9 cellular contexts compared by ENCODE assay signal in the genomic region with DNA sequence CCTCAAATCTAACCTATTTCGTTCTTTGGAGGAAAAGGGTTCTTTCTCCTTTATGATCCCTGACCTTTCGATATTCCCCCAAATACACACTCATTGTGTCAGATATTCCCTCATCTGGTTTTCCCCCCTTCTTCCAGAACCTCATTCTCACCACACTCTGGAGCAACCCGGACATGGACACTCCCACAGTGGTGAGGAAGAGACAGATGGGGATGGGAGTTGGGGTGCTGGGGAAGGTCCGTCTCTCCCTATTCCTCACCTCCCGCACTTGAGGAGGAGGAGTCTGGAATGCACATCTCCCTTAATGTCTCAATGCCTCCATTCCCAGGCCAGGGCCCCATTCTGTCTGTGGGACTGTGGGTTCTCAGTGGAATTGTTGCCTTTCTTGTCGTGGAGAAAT. TPM values are rescaled to one million over a fixed set of nuclear protein-coding genes. Genes with fewer than 3 reads are reported as not detected.
DNase-seq lines count a peak whose midpoint lies in the region; ATAC-seq, FAIRE-seq and TF ChIP-seq lines count a peak whose summit lies in the region.
"Had no signal": no experiment of that assay in that cellular context is flagged by ENCODE, and none has a peak within 500 bp of the region (broad histone marks: within the 10 kb centered on the region; RNA-seq: fewer than 3 reads in every experiment).

No MANE protein-coding gene starts in this region.

- H2AFZ ChIP-seq in hepatocyte = no peak overlapping the region

- POLR2A ChIA-PET in HEK293 (lab: Yijun Ruan, JAX) (interaction anchor here (1.0 kb wide), 1 partner anchor 47 kb away, joined by 3 read pairs; no protein-coding TSS in a partner anchor), activated B cell treated with CpG ODN at 0.5 μM for 24 hours (lab: Charles Lee) (no interaction called here)

- H3K9me3 ChIP-seq in HEK293 (ENCODE audit: control insufficient read depth, insufficient read depth, low read depth, low read length) = no peaks in the 10 kb centered on the region
- no peaks in the 10 kb centered on the region for H3K9me3 ChIP-seq in hepatocyte (ENCODE audit: low read depth)
- no peaks in the 10 kb centered on the region for H3K9me3 ChIP-seq in spleen

- CTCF ChIA-PET in HEK293 (lab: Yijun Ruan, JAX) = interaction anchor here (1.4 kb wide), 1 partner anchor 46 kb away, joined by 6 read pairs; no protein-coding TSS in a partner anchor
- CTCF ChIA-PET in activated B cell treated with CpG ODN at 0.5 μM for 24 hours (lab: Charles Lee) = interaction anchor here (1.6 kb wide), 1 partner anchor 46 kb away, joined by 4 read pairs; no protein-coding TSS in a partner anchor

- ATAC-seq in activated B cell treated with CpG ODN at 0.5 μM for 24 hours (ENCODE audit: low read depth) = no peak

- H3K27ac ChIP-seq in HEK293 (ENCODE audit: extremely low read depth, low read depth, low read length) (no peak overlapping the region), hepatocyte (peak overlapping the region; percentile 98), spleen (peak overlapping the region in 1 of 8 donors; percentile 96)

- no peaks in the 10 kb centered on the region for H3K27me3 ChIP-seq in hepatocyte
- no peaks in the 10 kb centered on the region for H3K27me3 ChIP-seq in spleen (replicated peaks in 1 of 7)

- H3K9me3 Mint-ChIP-seq in activated B cell treated with CpG ODN at 0.5 μM for 24 hours = no peaks in the 10 kb centered on the region

- no peaks in the 10 kb centered on the region for H3K27me3 Mint-ChIP-seq in activated B cell treated with CpG ODN at 0.5 μM for 24 hours

- peak overlapping the region; percentile 75; the same call in 1 of the 2 replicates for H3K4me3 ChIP-seq in HEK293 (ENCODE audit: low read depth, low read length)
- peak overlapping the region; percentile 89 for H3K4me3 ChIP-seq in hepatocyte
- peak overlapping the region in 7 of 8 donors; percentile 73 to 99 (median 88) for H3K4me3 ChIP-seq in spleen

- intact Hi-C loops in activated B cell treated with CpG ODN at 0.5 μM for 24 hours (cut with micrococcal nuclease) (loop anchor here (2.0 to 10.0 kb wide), 5 partner anchors 89 to 1227 kb away; a partner anchor contains a TSS), spleen (cut with DNase I; ENCODE audit: low total_unique reads) (no loop called here)

- peaks cover 63% of the 10 kb centered on the region for H3K79me2 ChIP-seq in hepatocyte

- TF ChIP-seq POLR2A in spleen (IDR thresholded peaks at IDR 0.05) = no peak
- TF ChIP-seq POLR2A in GM12891 (IDR thresholded peaks at IDR 0.05; ENCODE audit: low read depth, low read length) = no peak

- H3K9me2 ChIP-seq in hepatocyte (replicated peaks; ENCODE audit: insufficient read depth) = no peaks in the 10 kb centered on the region

- peak overlapping the region; percentile 99 for H3K4me3 Mint-ChIP-seq in activated B cell treated with CpG ODN at 0.5 μM for 24 hours

- no peak overlapping the region for H3K27ac Mint-ChIP-seq in activated B cell treated with CpG ODN at 0.5 μM for 24 hours

- 88% methylated on average over 6 of the region's 6 CpGs for WGBS in hepatocyte (ENCODE audit: low lambda C conversion rate, missing lambda C conversion rate)
- 84 to 94% (median 88%) methylated on average over 6 of the region's 6 CpGs for WGBS in spleen, 5 donors

- no peak for FAIRE-seq in GM12891 (lab: Jason Lieb, UNC)

- DNase-seq in activated B cell treated with CpG ODN at 0.5 μM for 24 hours (no peak), hepatocyte (ENCODE audit: low spot score) (no peak), spleen (no peak), HK-2 (ENCODE audit: unreplicated experiment) (no peak), NCI-H510A (lab: John Stamatoyannopoulos, UW) (no peak), GM12891 (ENCODE audit: insufficient read length, low spot score) (no peak)
- DNase-seq: amniotic stem cell, NCI-H2029 had no signal

- H3K4me1 ChIP-seq in HEK293 (ENCODE audit: control insufficient read depth, insufficient read depth, low read length) (peaks cover 26% of the 10 kb centered on the region), hepatocyte (ENCODE audit: insufficient read depth) (peaks cover 33% of the 10 kb centered on the region), spleen (peaks cover 34 to 90% (median 72%) of the 10 kb centered on the region in 6 donors)

- TF ChIP-seq CTCF in HEK293 (tag by site-specific recombination; IDR thresholded peaks at IDR 0.05) = no peak
- no peak for TF ChIP-seq CTCF in activated B cell treated with CpG ODN at 0.5 μM for 24 hours (IDR thresholded peaks at IDR 0.05)
- TF ChIP-seq CTCF in hepatocyte (IDR thresholded peaks at IDR 0.05; ENCODE audit: poor library complexity) = no peak
- TF ChIP-seq CTCF in spleen (IDR thresholded peaks at IDR 0.05 in 8 of 11, conservative IDR thresholded peaks at IDR 0.05 in 3 of 11) = no peak

- peaks cover 29% of the 10 kb centered on the region for H4K20me1 ChIP-seq in hepatocyte (ENCODE audit: insufficient read depth, poor library complexity, severe bottlenecking)

- H3K4me2 ChIP-seq in hepatocyte = peak overlapping the region; percentile 99

- peaks cover 1 to 33% of the 10 kb centered on the region in 2 experiments; a peak in 2 of 3 replicates for H3K36me3 ChIP-seq in HEK293 (ENCODE audit: control insufficient read depth in 2 of 2, insufficient read depth in 1 of 2, low read length in 2 of 2)
- no peaks in the 10 kb centered on the region for H3K36me3 ChIP-seq in hepatocyte (replicated peaks; ENCODE audit: insufficient read depth, low read depth)
- H3K36me3 ChIP-seq in spleen = peaks cover 0 to 41% (median 25%) of the 10 kb centered on the region in 6 donors

- peaks cover 50% of the 10 kb centered on the region for H3K36me3 Mint-ChIP-seq in activated B cell treated with CpG ODN at 0.5 μM for 24 hours (ENCODE audit: low read depth)

- H3K4me1 Mint-ChIP-seq in activated B cell treated with CpG ODN at 0.5 μM for 24 hours = peaks cover 82% of the 10 kb centered on the region

TF ChIP-seq in HEK293, 187 proteins besides CTCF, POLR2A, EP300 and RAD21:
- TF ChIP-seq ZSCAN30 (tag by site-specific recombination; IDR thresholded peaks at IDR 0.05) (no peak), ZNF830 (tag by site-specific recombination; IDR thresholded peaks at IDR 0.05; ENCODE audit: low read depth) (no peak)
TF ChIP-seq in HEK293: peak in this region for 0.

TF ChIP-seq in GM12891, 5 proteins besides CTCF, POLR2A, EP300 and RAD21:
- no peak for TF ChIP-seq TAF1 (IDR thresholded peaks at IDR 0.05; ENCODE audit: low read depth, low read length)
- TF ChIP-seq PAX5 (IDR thresholded peaks at IDR 0.05; ENCODE audit: insufficient read depth, low read length, severe bottlenecking) = no peak
- no peak for TF ChIP-seq POLR2AphosphoS5 (IDR thresholded peaks at IDR 0.05; ENCODE audit: low read depth, low read length)
- TF ChIP-seq SPI1 (IDR thresholded peaks at IDR 0.05; ENCODE audit: low read depth, low read length) = no peak
- TF ChIP-seq POU2F2 (IDR thresholded peaks at IDR 0.05; ENCODE audit: low read depth, low read length) = no peak

RNA-seq across cellular contexts. Expression of a gene that starts 1.3 kb away (rescaled TPM):
- total RNA-seq in activated B cell treated with CpG ODN at 0.5 μM for 24 hours (31.7 and 35.2 TPM in 2 replicates), hepatocyte (118 and 130 TPM in 2 replicates), spleen (10 to 100 TPM; 42.8 to 58.7 (median 48.8) TPM)
- polyA plus RNA-seq in hepatocyte (46.4 and 55.0 TPM in 2 replicates), spleen (10 to 100 TPM; 28.8 to 42.3 (median 33.8) TPM)
- 42.4 TPM for polyA plus RNA-seq in GM12891 (2012; ENCODE audit: low read depth, missing spikeins)

RNA-seq across cellular contexts. Expression of a gene that starts 1.5 kb away (rescaled TPM):
- total RNA-seq in activated B cell treated with CpG ODN at 0.5 μM for 24 hours (72.4 and 74.3 TPM in 2 replicates), hepatocyte (14.2 and 17.0 TPM in 2 replicates), spleen (10 to 100 TPM; 30.9 to 66.8 (median 54.2) TPM)
- polyA plus RNA-seq in hepatocyte (24.6 and 29.8 TPM in 2 replicates), spleen (10 to 100 TPM; 29.1 to 72.4 (median 53.0) TPM)
- polyA plus RNA-seq in GM12891 (2012; ENCODE audit: low read depth, missing spikeins) = 22.0 TPM

RNA-seq across cellular contexts. Expression of a gene that starts 2.5 kb away (rescaled TPM):
- total RNA-seq in activated B cell treated with CpG ODN at 0.5 μM for 24 hours (12.3 TPM in 2 replicates), hepatocyte (6.0 and 7.8 TPM in 2 replicates), spleen (10 to 100 TPM in 5 of 7 donors, 1 to 10 TPM in 2; 8.7 to 20.1 (median 14.9) TPM)
- polyA plus RNA-seq in hepatocyte (11.1 and 12.9 TPM in 2 replicates), spleen (10 to 100 TPM; 15.8 to 24.1 (median 16.5) TPM)
- 19.0 TPM for polyA plus RNA-seq in GM12891 (2012; ENCODE audit: low read depth, missing spikeins)

RNA-seq across cellular contexts. Expression of a gene that starts 6.4 kb away (rescaled TPM):
- total RNA-seq in activated B cell treated with CpG ODN at 0.5 μM for 24 hours (41.7 and 43.8 TPM in 2 replicates), hepatocyte (25.0 and 25.6 TPM in 2 replicates), spleen (10 to 100 TPM; 13.4 to 37.8 (median 29.6) TPM)
- polyA plus RNA-seq in hepatocyte (32.3 and 32.5 TPM in 2 replicates), spleen (10 to 100 TPM; 29.2 to 42.3 (median 32.5) TPM)
- 25.2 TPM for polyA plus RNA-seq in GM12891 (2012; ENCODE audit: low read depth, missing spikeins)

RNA-seq across cellular contexts. Expression of a gene that starts 9.7 kb away (rescaled TPM):
- total RNA-seq in activated B cell treated with CpG ODN at 0.5 μM for 24 hours (0.32 and 0.47 TPM in 2 replicates), hepatocyte (2.5 and 3.0 TPM in 2 replicates), spleen (1 to 10 TPM in 6 of 7 donors, under 1 TPM in 1; 0.79 to 2.4 (median 1.3) TPM)
- polyA plus RNA-seq in hepatocyte (4.2 and 4.7 TPM in 2 replicates), spleen (1 to 10 TPM in 2 of 3 donors, under 1 TPM in 1; 0.68 to 2.2 (median 1.8) TPM)
- 0.50 TPM for polyA plus RNA-seq in GM12891 (2012; ENCODE audit: low read depth, missing spikeins)
